Comparison of ENCODE assay signal across 19 cellular contexts in the genomic region with DNA sequence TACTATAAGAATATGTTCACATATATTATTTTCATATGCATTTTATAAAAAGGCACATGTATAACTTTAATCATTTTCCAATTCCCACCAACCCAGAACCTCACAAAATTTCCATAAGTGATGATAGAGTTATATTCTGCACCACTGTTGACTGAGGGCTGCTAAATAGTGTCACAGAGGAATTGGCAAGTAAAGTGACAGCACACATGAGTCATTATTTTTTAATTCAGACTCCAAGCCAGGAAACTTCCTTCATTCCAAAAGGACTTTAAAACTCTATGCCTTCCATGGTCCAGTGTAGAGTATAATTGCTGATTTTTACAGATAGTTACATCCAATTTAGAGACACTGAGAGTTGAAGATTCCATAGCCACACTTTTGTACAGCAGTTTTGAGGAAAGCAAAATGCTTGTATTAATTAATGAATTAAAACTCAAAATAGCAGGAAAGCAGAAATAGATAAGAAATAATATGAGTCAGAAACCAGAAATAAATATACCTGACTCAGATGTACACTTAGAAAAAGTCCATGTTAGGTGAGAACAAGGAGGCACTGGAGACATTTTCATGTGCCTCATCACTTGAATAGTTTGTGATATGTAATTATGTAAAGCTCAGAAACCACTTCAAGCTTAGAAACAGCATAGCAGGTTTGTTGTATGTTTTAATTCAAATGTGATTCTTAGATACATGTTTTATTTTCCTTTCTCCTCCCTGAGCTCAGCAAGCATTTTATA.
DNase-seq lines count a peak whose midpoint lies in the region; ATAC-seq and TF ChIP-seq lines count a peak whose summit lies in the region.
"Had no signal": no experiment of that assay in that cellular context is flagged by ENCODE, and none has a peak within 500 bp of the region (broad histone marks: within the 10 kb centered on the region; RNA-seq: fewer than 3 reads in every experiment).

No MANE protein-coding gene starts in this region.

- no peak for DNase-seq in Right ventricle myocardium superior
- no peak for DNase-seq in right atrium auricular region (ENCODE audit: low spot score)
- no peak for DNase-seq in left ventricle myocardium superior
- DNase-seq in Right ventricle myocardium inferior (ENCODE audit: missing footprints): no peak
- peak; percentile 14 for DNase-seq in astrocyte of the hippocampus (ENCODE audit: low read depth, low spot score)
- DNase-seq in NCI-H146 treated with DMSO at 0.1 percent for 48 hours (lab: John Stamatoyannopoulos, UW; ENCODE audit: unreplicated experiment): no peak
- no peak for DNase-seq in activated CD4-positive, alpha-beta T cell treated with anti-CD3 and anti-CD28 coated beads, Interleukin-2, amount 50 U/mL, for 48 hours
- DNase-seq: 8988T; C1 segment of cervical spinal cord; Calu3; CD4-positive, alpha-beta memory T cell; COR-L47; DMS53; DMS79 treated with DMSO at 0.1 percent for 48 hours; GF-D8; H9 had no signal

- H3K36me3 ChIP-seq in right atrium auricular region: no peaks in the 10 kb centered on the region

- H3K4me3 ChIP-seq in right atrium auricular region: no peak overlapping the region
- H3K4me3 ChIP-seq: A549, GM23338 had no signal

- ATAC-seq in Right ventricle myocardium superior (ENCODE audit: poor library complexity) (peak; percentile 60), left ventricle myocardium superior (peak; percentile 68), Right ventricle myocardium inferior (no peak)
- ATAC-seq: A549, GM23338, HCT116 had no signal

- no peak for TF ChIP-seq CTCF in right atrium auricular region (IDR thresholded peaks at IDR 0.05)

- peaks cover 0 to 1% of the 10 kb centered on the region in 2 donors for H3K4me1 ChIP-seq in right atrium auricular region
- H3K4me1 ChIP-seq: A549 had no signal

- intact Hi-C loops in Right ventricle myocardium superior (cut with DNase I): no loop called here
- intact Hi-C loops in left ventricle myocardium superior (cut with micrococcal nuclease): no loop called here
- intact Hi-C loops in Right ventricle myocardium inferior (cut with DNase I): no loop called here

- H3K27ac ChIP-seq in right atrium auricular region: peak overlapping the region in 1 of 2 donors; percentile 37
- H3K27ac ChIP-seq: A549 had no signal

- no peaks in the 10 kb centered on the region for H3K9me3 ChIP-seq in right atrium auricular region
- H3K9me3 ChIP-seq: A549 had no signal

- H3K27me3 ChIP-seq in right atrium auricular region: no peaks in the 10 kb centered on the region
